ENCODE assay signal across 11 cellular contexts in genomic region chr5:159156426-159156835, GRCh38. TPM values are rescaled to one million over a fixed set of nuclear protein-coding genes. Genes with fewer than 3 reads are reported as not detected.
DNase-seq lines count a peak whose midpoint lies in the region; ATAC-seq, FAIRE-seq and TF ChIP-seq lines count a peak whose summit lies in the region.
"Had no signal": no experiment of that assay in that cellular context is flagged by ENCODE, and none has a peak within 500 bp of the region (broad histone marks: within the 10 kb centered on the region; RNA-seq: fewer than 3 reads in every experiment).

No MANE protein-coding gene starts in this region.

- no peaks in the 10 kb centered on the region for H3K27me3 ChIP-seq in breast epithelium
- H3K27me3 ChIP-seq: gastrocnemius medialis had no signal

- no peak overlapping the region for H3K4me3 Mint-ChIP-seq in central memory CD8-positive, alpha-beta T cell
- H3K4me3 Mint-ChIP-seq: CD14-positive monocyte had no signal

- WGBS in A549 (ENCODE audit: missing lambda C conversion rate), result 74% methylated on average over 4 of the region's 4 CpGs

- H3K27me3 Mint-ChIP-seq in central memory CD8-positive, alpha-beta T cell, result no peaks in the 10 kb centered on the region

- TF ChIP-seq POLR2A in A549 (IDR thresholded peaks at IDR 0.05; ENCODE audit: low read length) (no peak), GM12891 (IDR thresholded peaks at IDR 0.05; ENCODE audit: low read depth, low read length) (no peak), breast epithelium (IDR thresholded peaks at IDR 0.05) (no peak)

- H3K9me3 ChIP-seq in A549 (no peaks in the 10 kb centered on the region), breast epithelium (no peaks in the 10 kb centered on the region)
- H3K9me3 ChIP-seq: gastrocnemius medialis had no signal

- peak; percentile 49 for FAIRE-seq in A549 (lab: Jason Lieb, UNC)
- peak; percentile 40 for FAIRE-seq in GM12891 (lab: Jason Lieb, UNC)

- DNase-seq in A549 (ENCODE audit: low read depth in 1 of 2, low spot score in 1 of 2) (no peak), GM12891 (ENCODE audit: insufficient read length, low spot score) (no peak), NCI-H2081 (lab: John Stamatoyannopoulos, UW) (no peak), iPS-NIHi11 (ENCODE audit: low spot score) (no peak), GDM1 (lab: John Stamatoyannopoulos, UW) (no peak), breast epithelium (ENCODE audit: low spot score in 2 of 2) (no peak)
- DNase-seq in central memory CD8-positive, alpha-beta T cell (ENCODE audit: low spot score in 2 of 2), result no peak

- no peak overlapping the region for H3K27ac Mint-ChIP-seq in central memory CD8-positive, alpha-beta T cell (ENCODE audit: low read depth)

- TF ChIP-seq CTCF in A549 (IDR thresholded peaks at IDR 0.05), result no peak
- no peak for TF ChIP-seq CTCF in breast epithelium (IDR thresholded peaks at IDR 0.05)

- ATAC-seq in A549 (peak in 1 of 2 experiments; percentile 9; a peak in 1 of 6 replicates), HG03469 (IDR thresholded peaks at IDR 0.05; ENCODE audit: unreplicated experiment) (peak; percentile 18)
- ATAC-seq in central memory CD8-positive, alpha-beta T cell (replicated peaks; ENCODE audit: extremely low read depth, poor library complexity, severe bottlenecking), result peak; percentile 67

- H3K9me3 Mint-ChIP-seq in central memory CD8-positive, alpha-beta T cell, result no peaks in the 10 kb centered on the region
- H3K9me3 Mint-ChIP-seq: CD14-positive monocyte had no signal

- TF ChIP-seq EP300 in A549 (IDR thresholded peaks at IDR 0.05), result no peak

- H3K36me3 Mint-ChIP-seq in central memory CD8-positive, alpha-beta T cell (ENCODE audit: insufficient read depth), result peaks cover 29% of the 10 kb centered on the region

- peaks cover 39% of the 10 kb centered on the region for H3K4me1 ChIP-seq in A549
- H3K4me1 ChIP-seq in breast epithelium, result no peaks in the 10 kb centered on the region
- H3K4me1 ChIP-seq: gastrocnemius medialis had no signal

- H3K4me2 ChIP-seq in A549, result no peak overlapping the region

- TF ChIP-seq RAD21 in A549 (conservative IDR thresholded peaks at IDR 0.05 in 1 of 2, IDR thresholded peaks at IDR 0.05 in 1 of 2), result no peak

- intact Hi-C loops in breast epithelium (cut with DNase I; ENCODE audit: low total_unique reads), result no loop called here

- H3K27ac ChIP-seq in A549, result no peak overlapping the region
- no peak overlapping the region for H3K27ac ChIP-seq in breast epithelium
- H3K27ac ChIP-seq: gastrocnemius medialis, VCaP had no signal

- no peak overlapping the region for H3K4me3 ChIP-seq in A549
- no peak overlapping the region for H3K4me3 ChIP-seq in breast epithelium
- H3K4me3 ChIP-seq: gastrocnemius medialis had no signal

- H3K4me1 Mint-ChIP-seq in central memory CD8-positive, alpha-beta T cell, result peaks cover 9% of the 10 kb centered on the region
- H3K4me1 Mint-ChIP-seq: CD14-positive monocyte had no signal

- POLR2A ChIA-PET in A549 (lab: Yijun Ruan, JAX), result interaction anchor here (0.9 kb wide), 1 partner anchor 52 kb away, joined by 5 read pairs; the partner anchor contains the start of gene RNF145

- CTCF ChIA-PET in A549 (lab: Yijun Ruan, JAX), result interaction anchor here (0.8 to 7.3 kb wide), 44 partner anchors 8 to 208 kb away, joined by 3 to 100 read pairs (median 6); partner anchors contain the start of gene UBLCP1

- peaks cover 5% of the 10 kb centered on the region for H3K36me3 ChIP-seq in breast epithelium

TF ChIP-seq in A549, 52 proteins besides CTCF, POLR2A, EP300 and RAD21:
- no peak for TF ChIP-seq CEBPB (IDR thresholded peaks at IDR 0.05)
- TF ChIP-seq BHLHE40 (IDR thresholded peaks at IDR 0.05; ENCODE audit: low read depth, low read length), result no peak

TF ChIP-seq in GM12891, 5 proteins besides CTCF, POLR2A, EP300 and RAD21:
- TF ChIP-seq TAF1 (IDR thresholded peaks at IDR 0.05; ENCODE audit: low read depth, low read length), result no peak
- TF ChIP-seq POLR2AphosphoS5 (IDR thresholded peaks at IDR 0.05; ENCODE audit: low read depth, low read length), result no peak
- TF ChIP-seq POU2F2 (IDR thresholded peaks at IDR 0.05; ENCODE audit: low read depth, low read length), result no peak
- no peak for TF ChIP-seq SPI1 (IDR thresholded peaks at IDR 0.05; ENCODE audit: low read depth, low read length)
- no peak for TF ChIP-seq PAX5 (IDR thresholded peaks at IDR 0.05; ENCODE audit: insufficient read depth, low read length, severe bottlenecking)

RNA-seq across cellular contexts. Expression of gene RNF145, which starts 52.9 kb away (rescaled TPM):
- polyA plus RNA-seq in A549 (2011; rRNA removed) (122 and 147 TPM in 2 replicates), A549 (2017; fragmentation: RNase III; extraction: RNeasy Plus Mini Kit Qiagen cat#74134 plus additional on column Dnase treatment) (120 to 146 TPM (median 137 TPM) in 3 replicates)
- polyA plus RNA-seq in A549 (2012; cell fraction: cytosol; rRNA removed), result 38.4 and 45.0 TPM in 2 replicates
- 20.9 and 43.9 TPM in 2 replicates for polyA plus RNA-seq in A549 (2012; cell fraction: nucleus; rRNA removed)
- 82.2 and 83.3 TPM in 2 replicates for polyA minus RNA-seq in A549 (2011; rRNA and poly(A)+ RNA removed)
- polyA plus RNA-seq in GM12891 (2012; ENCODE audit: low read depth, missing spikeins), result 19.1 TPM
- total RNA-seq in breast epithelium, result 10 to 100 TPM; 40.5 to 68.2 (median 41.3) TPM

RNA-seq across cellular contexts. Expression of gene EBF1, which starts 56.7 kb away (rescaled TPM):
- 1.8 and 2.4 TPM in 2 replicates for polyA plus RNA-seq in A549 (2011; rRNA removed)
- 0.79 and 0.81 TPM in 2 replicates for polyA plus RNA-seq in A549 (2012; cell fraction: cytosol; rRNA removed)
- polyA plus RNA-seq in A549 (2012; cell fraction: nucleus; rRNA removed), result 1.4 and 1.8 TPM in 2 replicates
- polyA plus RNA-seq in A549 (2017; fragmentation: RNase III; extraction: RNeasy Plus Mini Kit Qiagen cat#74134 plus additional on column Dnase treatment), result 0.33 to 0.50 TPM (median 0.44 TPM) in 3 replicates
- 11.9 and 13.0 TPM in 2 replicates for polyA minus RNA-seq in A549 (2011; rRNA and poly(A)+ RNA removed)
- 2.8 TPM for polyA plus RNA-seq in GM12891 (2012; ENCODE audit: low read depth, missing spikeins)
- total RNA-seq in breast epithelium, result 10 to 100 TPM; 15.2 to 89.0 (median 40.3) TPM
- polyA plus RNA-seq: CD14-positive monocyte had no signal
